ENCODE assay signal across 14 cellular contexts in the genomic region with DNA sequence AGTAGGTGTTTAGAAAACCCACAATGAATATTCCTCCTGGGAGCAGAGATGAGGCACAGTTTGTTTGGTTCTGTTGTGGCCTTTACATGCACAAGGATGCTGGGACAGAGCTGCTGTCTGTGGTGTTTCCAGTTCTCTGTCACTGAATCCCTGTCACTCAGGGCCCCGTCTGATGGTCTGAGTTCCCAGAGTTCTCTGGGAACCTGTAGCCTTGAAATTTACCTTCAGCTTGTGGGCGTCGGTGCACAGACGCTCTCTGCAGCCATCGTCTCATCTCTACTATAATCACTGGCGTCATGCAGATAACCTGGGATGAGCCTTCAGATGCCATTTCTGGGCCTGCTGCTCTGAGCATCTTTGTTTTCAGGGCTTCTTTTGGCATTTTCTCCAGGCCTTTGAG.
DNase-seq lines count a peak whose midpoint lies in the region; ATAC-seq, FAIRE-seq and TF ChIP-seq lines count a peak whose summit lies in the region.
"Had no signal": no experiment of that assay in that cellular context is flagged by ENCODE, and none has a peak within 500 bp of the region (broad histone marks: within the 10 kb centered on the region; RNA-seq: fewer than 3 reads in every experiment).

No MANE protein-coding gene starts in this region.

- CTCF ChIA-PET in HepG2 (lab: Yijun Ruan, JAX; ENCODE audit: low intra/inter-chr PET ratio, low total read pairs): no interaction called here

- TF ChIP-seq RAD21 in HepG2 (CRISPR knock-in tag; IDR thresholded peaks at IDR 0.05): no peak

- DNase-seq in coronary artery (ENCODE audit: low spot score) (peak; percentile 53), endodermal cell (peak; percentile 28), osteoblast (ENCODE audit: insufficient read length, low spot score, missing footprints) (no peak), HepG2 (ENCODE audit: low spot score) (no peak)
- DNase-seq: AML-193; Caco-2; CD8-positive, alpha-beta memory T cell; GOT3 had no signal

- H3K4me3 ChIP-seq in coronary artery (no peak overlapping the region), endodermal cell (ENCODE audit: low read length) (no peak overlapping the region), osteoblast (ENCODE audit: insufficient read depth, low read length) (no peak overlapping the region), HepG2 (replicated peaks in 1 of 3; ENCODE audit: insufficient read depth in 1 of 3, low read depth in 2 of 3, low read length in 3 of 3) (no peak overlapping the region)
- H3K4me3 ChIP-seq: A549, BLaER1, HAP-1 had no signal

- H3K9me3 Mint-ChIP-seq in endodermal cell: peaks cover 20% of the 10 kb centered on the region
- H3K9me3 Mint-ChIP-seq: CD8-positive, alpha-beta memory T cell had no signal

- TF ChIP-seq CTCF in coronary artery (IDR thresholded peaks at IDR 0.05) (no peak), endodermal cell (conservative IDR thresholded peaks at IDR 0.05) (no peak), osteoblast (IDR thresholded peaks at IDR 0.05; ENCODE audit: extremely low read depth, low read depth, low read length) (no peak), HepG2 (CRISPR knock-in tag; IDR thresholded peaks at IDR 0.05) (no peak)

- no peak overlapping the region for H3K27ac Mint-ChIP-seq in endodermal cell

- H3K9ac ChIP-seq in endodermal cell (ENCODE audit: extremely low read depth, low read length, poor library complexity, severe bottlenecking): no peak overlapping the region
- H3K9ac ChIP-seq in HepG2 (ENCODE audit: insufficient read depth, low read depth, low read length): no peak overlapping the region
- H3K9ac ChIP-seq: BLaER1 had no signal

- ATAC-seq in HepG2: no peak
- no peak for ATAC-seq in GM21390 (IDR thresholded peaks at IDR 0.05; ENCODE audit: unreplicated experiment)
- ATAC-seq in HG03460 (IDR thresholded peaks at IDR 0.05; ENCODE audit: unreplicated experiment): no peak
- ATAC-seq: A549 had no signal

- H3K27me3 ChIP-seq in endodermal cell (ENCODE audit: control insufficient read depth, insufficient read depth, low read length, poor library complexity, severe bottlenecking): no peaks in the 10 kb centered on the region
- H3K27me3 ChIP-seq in osteoblast (ENCODE audit: insufficient read depth, low read length): no peaks in the 10 kb centered on the region
- H3K27me3 ChIP-seq in HepG2 (ENCODE audit: control insufficient read depth in 1 of 2, insufficient read depth in 2 of 2, low read length in 2 of 2): peaks cover under 1 to 33% of the 10 kb centered on the region in 2 experiments
- H3K27me3 ChIP-seq: BLaER1 had no signal

- FAIRE-seq in HepG2 (lab: Jason Lieb, UNC): no peak
- FAIRE-seq: A549, GM12891 had no signal

- no TSS peak for BruUV-seq in HepG2 (replicated peaks; lab: Mats Ljungman, UMichigan)

- H3K9me3 ChIP-seq in endodermal cell (ENCODE audit: control insufficient read depth, low read length) (peaks cover 12% of the 10 kb centered on the region), osteoblast (ENCODE audit: low read depth, low read length) (no peaks in the 10 kb centered on the region), HepG2 (ENCODE audit: low read length) (0 out of 2 replicates have a peak, but pooled peaks cover 6% of the 10 kb centered on the region)
- H3K9me3 ChIP-seq: Caco-2 had no signal

- no peaks in the 10 kb centered on the region for H3K36me3 Mint-ChIP-seq in endodermal cell (ENCODE audit: low read depth)
- H3K36me3 Mint-ChIP-seq: CD8-positive, alpha-beta memory T cell had no signal

- TF ChIP-seq POLR2A in HepG2 (IDR thresholded peaks at IDR 0.05; ENCODE audit: insufficient read depth in 1 of 2, low read depth in 2 of 2, low read length in 2 of 2): no peak

- TF ChIP-seq EP300 in HepG2 (IDR thresholded peaks at IDR 0.05; ENCODE audit: low read depth in 2 of 2, low read length in 2 of 2) (no peak), HepG2 (CRISPR knock-in tag; IDR thresholded peaks at IDR 0.05; ENCODE audit: borderline replicate concordance) (no peak)

- H3K27me3 Mint-ChIP-seq in endodermal cell (ENCODE audit: insufficient read depth): no peaks in the 10 kb centered on the region

- no peaks in the 10 kb centered on the region for H3K79me2 ChIP-seq in osteoblast (ENCODE audit: insufficient read depth, low read length)
- H3K79me2 ChIP-seq in HepG2 (ENCODE audit: insufficient read depth, low read length): no peaks in the 10 kb centered on the region

- H4K20me1 ChIP-seq in osteoblast (ENCODE audit: insufficient read depth, low read length): no peaks in the 10 kb centered on the region
- no peaks in the 10 kb centered on the region for H4K20me1 ChIP-seq in HepG2 (ENCODE audit: insufficient read depth, low read length)
- H4K20me1 ChIP-seq: BLaER1 had no signal

- H3K36me3 ChIP-seq in endodermal cell (ENCODE audit: control insufficient read depth, insufficient read depth, low read length) (no peaks in the 10 kb centered on the region), osteoblast (ENCODE audit: insufficient read depth, low read length) (peaks cover 3% of the 10 kb centered on the region), HepG2 (replicated peaks in 1 of 2; ENCODE audit: control insufficient read depth in 1 of 2, insufficient read depth in 2 of 2, low read length in 2 of 2) (no peaks in the 10 kb centered on the region)
- H3K36me3 ChIP-seq: BLaER1 had no signal

- H3K27ac ChIP-seq in coronary artery (no peak overlapping the region), endodermal cell (ENCODE audit: low read depth, low read length) (no peak overlapping the region), osteoblast (ENCODE audit: low read depth, low read length) (peak overlapping the region; percentile 88), HepG2 (ENCODE audit: extremely low read length, insufficient read depth, low read length) (no peak overlapping the region)
- H3K27ac ChIP-seq: A549, BLaER1 had no signal

- in situ Hi-C loops in HepG2 (cut with HindIII; ENCODE audit: extremely low pct_ligation_motif_present, low pct_unique_long_range_greater_than_20kb): loop anchor here (25.0 kb wide), 1 partner anchor 339 kb away; no protein-coding TSS in a partner anchor

- WGBS in endodermal cell (ENCODE audit: insufficient coverage in 1 of 2, insufficient read length in 1 of 2), 2 experiments: 89 to 93% methylated on average over 6 of the region's 6 CpGs
- WGBS in HepG2 (ENCODE audit: low lambda C conversion rate): 0% methylated on average over 1 of the region's 6 CpGs

- H3K4me1 Mint-ChIP-seq in endodermal cell: no peaks in the 10 kb centered on the region
- H3K4me1 Mint-ChIP-seq: CD8-positive, alpha-beta memory T cell had no signal

- H3K4me2 ChIP-seq in osteoblast (ENCODE audit: insufficient read depth, low read length) (no peak overlapping the region), HepG2 (ENCODE audit: low read depth, low read length) (no peak overlapping the region)
- H3K4me2 ChIP-seq: A549, BLaER1 had no signal

- H3K4me1 ChIP-seq in endodermal cell (ENCODE audit: control insufficient read depth, insufficient read depth, low read length) (no peaks in the 10 kb centered on the region), osteoblast (ENCODE audit: insufficient read depth, low read length) (peaks cover 21% of the 10 kb centered on the region), HepG2 (ENCODE audit: insufficient read depth, low read length) (no peaks in the 10 kb centered on the region)
- H3K4me1 ChIP-seq: BLaER1, Caco-2 had no signal

- POLR2A ChIA-PET in HepG2 (lab: Yijun Ruan, JAX): no interaction called here

- intact Hi-C loops in HepG2 (cut with micrococcal nuclease; ENCODE audit: unreplicated experiment): no loop called here

- H2AFZ ChIP-seq in osteoblast (ENCODE audit: low read length) (no peak overlapping the region), HepG2 (ENCODE audit: low read length) (no peak overlapping the region)

- H3K4me3 Mint-ChIP-seq in endodermal cell: no peak overlapping the region
- H3K4me3 Mint-ChIP-seq: CD8-positive, alpha-beta memory T cell had no signal

TF ChIP-seq in HepG2, 621 proteins besides CTCF, POLR2A, EP300 and RAD21 (continues in another document):
- TF ChIP-seq PHB2 (IDR thresholded peaks at IDR 0.05; ENCODE audit: partially characterized antibody): no peak
- TF ChIP-seq ZNF350 (CRISPR knock-in tag; IDR thresholded peaks at IDR 0.05; ENCODE audit: borderline replicate concordance, low read depth): no peak
- TF ChIP-seq, protein P1, sequence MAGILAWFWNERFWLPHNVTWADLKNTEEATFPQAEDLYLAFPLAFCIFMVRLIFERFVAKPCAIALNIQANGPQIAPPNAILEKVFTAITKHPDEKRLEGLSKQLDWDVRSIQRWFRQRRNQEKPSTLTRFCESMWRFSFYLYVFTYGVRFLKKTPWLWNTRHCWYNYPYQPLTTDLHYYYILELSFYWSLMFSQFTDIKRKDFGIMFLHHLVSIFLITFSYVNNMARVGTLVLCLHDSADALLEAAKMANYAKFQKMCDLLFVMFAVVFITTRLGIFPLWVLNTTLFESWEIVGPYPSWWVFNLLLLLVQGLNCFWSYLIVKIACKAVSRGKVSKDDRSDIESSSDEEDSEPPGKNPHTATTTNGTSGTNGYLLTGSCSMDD (CRISPR knock-in tag; IDR thresholded peaks at IDR 0.05): no peak
- TF ChIP-seq, protein P2, sequence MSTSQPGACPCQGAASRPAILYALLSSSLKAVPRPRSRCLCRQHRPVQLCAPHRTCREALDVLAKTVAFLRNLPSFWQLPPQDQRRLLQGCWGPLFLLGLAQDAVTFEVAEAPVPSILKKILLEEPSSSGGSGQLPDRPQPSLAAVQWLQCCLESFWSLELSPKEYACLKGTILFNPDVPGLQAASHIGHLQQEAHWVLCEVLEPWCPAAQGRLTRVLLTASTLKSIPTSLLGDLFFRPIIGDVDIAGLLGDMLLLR (CRISPR knock-in tag; IDR thresholded peaks at IDR 0.05): no peak
- no peak for TF ChIP-seq NFYB (CRISPR knock-in tag; IDR thresholded peaks at IDR 0.05)
- TF ChIP-seq, protein P3, sequence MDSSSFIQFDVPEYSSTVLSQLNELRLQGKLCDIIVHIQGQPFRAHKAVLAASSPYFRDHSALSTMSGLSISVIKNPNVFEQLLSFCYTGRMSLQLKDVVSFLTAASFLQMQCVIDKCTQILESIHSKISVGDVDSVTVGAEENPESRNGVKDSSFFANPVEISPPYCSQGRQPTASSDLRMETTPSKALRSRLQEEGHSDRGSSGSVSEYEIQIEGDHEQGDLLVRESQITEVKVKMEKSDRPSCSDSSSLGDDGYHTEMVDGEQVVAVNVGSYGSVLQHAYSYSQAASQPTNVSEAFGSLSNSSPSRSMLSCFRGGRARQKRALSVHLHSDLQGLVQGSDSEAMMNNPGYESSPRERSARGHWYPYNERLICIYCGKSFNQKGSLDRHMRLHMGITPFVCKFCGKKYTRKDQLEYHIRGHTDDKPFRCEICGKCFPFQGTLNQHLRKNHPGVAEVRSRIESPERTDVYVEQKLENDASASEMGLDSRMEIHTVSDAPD (CRISPR knock-in tag; IDR thresholded peaks at IDR 0.05): no peak
- TF ChIP-seq, protein P4, sequence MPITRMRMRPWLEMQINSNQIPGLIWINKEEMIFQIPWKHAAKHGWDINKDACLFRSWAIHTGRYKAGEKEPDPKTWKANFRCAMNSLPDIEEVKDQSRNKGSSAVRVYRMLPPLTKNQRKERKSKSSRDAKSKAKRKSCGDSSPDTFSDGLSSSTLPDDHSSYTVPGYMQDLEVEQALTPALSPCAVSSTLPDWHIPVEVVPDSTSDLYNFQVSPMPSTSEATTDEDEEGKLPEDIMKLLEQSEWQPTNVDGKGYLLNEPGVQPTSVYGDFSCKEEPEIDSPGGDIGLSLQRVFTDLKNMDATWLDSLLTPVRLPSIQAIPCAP (CRISPR knock-in tag; IDR thresholded peaks at IDR 0.05; ENCODE audit: low read depth): no peak
- TF ChIP-seq RBM22 (optimal IDR thresholded peaks at IDR 0.05; ENCODE audit: low read length): no peak

Comparison
In these comparisons a context has a peak if more than half of its experiments do, and no peak if none do; other contexts are left out.
1. DNase-seq: peak in coronary artery (single experiment) and endodermal cell (single experiment); none in osteoblast (single experiment) and HepG2 (single experiment).